ENCODE assay signal across 1 cellular context in the genomic region with DNA sequence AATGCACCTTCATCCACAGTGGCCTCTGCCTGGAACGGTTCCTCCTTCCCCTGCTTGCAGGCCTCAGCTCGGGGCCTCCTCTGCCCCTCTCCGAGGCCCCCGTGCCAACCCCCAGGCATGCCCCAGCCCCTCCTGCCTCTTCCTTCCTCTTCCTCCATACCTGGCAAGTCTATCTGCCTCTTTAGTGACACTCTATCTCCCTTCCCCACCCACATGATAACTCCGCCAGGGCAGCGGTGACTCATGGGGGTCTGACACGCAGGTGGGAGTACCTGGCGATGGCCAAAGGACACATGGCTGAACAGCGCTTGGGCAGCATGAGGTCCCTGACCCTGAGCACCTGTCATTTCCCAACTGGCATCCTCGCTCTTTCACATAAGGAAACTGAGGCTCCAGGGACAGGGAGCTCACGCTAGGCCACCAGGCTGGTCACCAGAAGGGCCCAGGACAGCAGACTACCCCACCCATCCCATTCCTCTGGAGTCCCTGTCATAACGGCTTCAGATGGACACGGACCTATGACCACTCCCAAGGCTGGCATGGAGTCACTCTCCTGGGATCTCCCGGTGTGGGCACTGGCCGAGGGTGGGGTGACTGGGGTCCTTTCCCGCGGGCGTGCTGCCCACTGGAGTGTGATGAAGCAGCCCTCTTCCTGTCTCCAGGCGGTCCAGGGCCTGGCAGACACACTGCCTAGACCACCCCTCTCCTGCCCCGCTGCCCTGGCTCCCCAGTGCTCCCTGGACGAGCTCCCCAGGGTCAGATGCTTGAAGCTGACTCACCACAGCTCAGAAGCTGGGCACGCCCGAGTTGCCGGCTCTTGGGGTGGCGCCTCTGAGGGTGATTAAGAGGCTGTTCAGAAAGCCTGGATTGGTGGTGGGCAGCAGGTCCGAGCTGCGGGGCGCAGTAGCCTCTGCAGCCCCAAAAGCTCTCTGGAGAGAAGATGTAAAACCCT.
TF ChIP-seq lines count a peak whose summit lies in the region.

No MANE protein-coding gene starts in this region.

TF ChIP-seq in A549, 52 proteins besides CTCF, POLR2A, EP300 and RAD21 (continued from another document):
- no peak for TF ChIP-seq ATOH8 (CRISPR knock-in tag; IDR thresholded peaks at IDR 0.05; ENCODE audit: low read depth)
